ENCODE assay signal across 22 cellular contexts in genomic region chr16:70441406-70441990, GRCh38.
"Had no signal": no experiment of that assay in that cellular context is flagged by ENCODE, and none has a peak within 500 bp of the region (broad histone marks: within the 10 kb centered on the region; RNA-seq: fewer than 3 reads in every experiment).

No MANE protein-coding gene starts in this region.

- H3K9me3 ChIP-seq: heart left ventricle, lower lobe of right lung, right atrium auricular region, tibial nerve had no signal

- H3K27ac ChIP-seq: heart left ventricle, lower lobe of right lung, right atrium auricular region, skin epidermis, tibial nerve, WERI-Rb-1 had no signal

- H3K27me3 Mint-ChIP-seq: activated T-helper 17 cell treated with anti-CD3 and anti-CD28 coated beads, Interleukin-2, amount 50 U/mL, for 72 hours; T-helper 17 cell had no signal

- ATAC-seq: activated CD8-positive, alpha-beta T cell treated with anti-CD3 and anti-CD28 coated beads, Interleukin-2, amount 10 ng/mL, durations not matched to agents 7 days and 5 days; activated T-helper 17 cell treated with anti-CD3 and anti-CD28 coated beads, Interleukin-2, amount 50 U/mL, for 72 hours; heart left ventricle; left colon; lower lobe of right lung; T-helper 17 cell had no signal

- H3K9me3 Mint-ChIP-seq: activated naive CD4-positive, alpha-beta T cell treated with anti-CD3 and anti-CD28 coated beads for 36 hours; activated T-helper 17 cell treated with anti-CD3 and anti-CD28 coated beads, Interleukin-2, amount 50 U/mL, for 72 hours; brain had no signal

- H3K27me3 ChIP-seq: heart left ventricle, right atrium auricular region, tibial nerve had no signal

- H3K27ac Mint-ChIP-seq: activated CD8-positive, alpha-beta T cell treated with anti-CD3 and anti-CD28 coated beads, Interleukin-2, amount 10 ng/mL, durations not matched to agents 7 days and 5 days; activated naive CD4-positive, alpha-beta T cell treated with anti-CD3 and anti-CD28 coated beads for 36 hours; activated T-helper 17 cell treated with anti-CD3 and anti-CD28 coated beads, Interleukin-2, amount 50 U/mL, for 72 hours; brain; T-helper 17 cell had no signal

- DNase-seq: activated CD4-positive, alpha-beta T cell treated with anti-CD3 and anti-CD28 coated beads for 4 hours; activated CD8-positive, alpha-beta T cell treated with anti-CD3 and anti-CD28 coated beads, Interleukin-2, amount 10 ng/mL, durations not matched to agents 7 days and 5 days; activated naive CD4-positive, alpha-beta T cell treated with anti-CD3 and anti-CD28 coated beads for 36 hours; cortex of kidney; effector CD8-positive, alpha-beta T cell; foreskin melanocyte; heart left ventricle; left colon; lower lobe of right lung; midbrain; occipital lobe; SHP77 treated with DMSO at 0.1 percent for 48 hours; stimulated activated CD4-positive, alpha-beta T cell treated with anti-CD3 and anti-CD28 coated beads, Interleukin-4, amount 100 ng/mL, for 24 hours; stimulated activated naive CD4-positive, alpha-beta T cell treated with Interleukin-2 at 50 U/mL for 16 hours; substantia nigra; T-helper 17 cell; WERI-Rb-1 had no signal

- H3K4me3 Mint-ChIP-seq: activated CD8-positive, alpha-beta T cell treated with anti-CD3 and anti-CD28 coated beads, Interleukin-2, amount 10 ng/mL, durations not matched to agents 7 days and 5 days; activated naive CD4-positive, alpha-beta T cell treated with anti-CD3 and anti-CD28 coated beads for 36 hours; activated T-helper 17 cell treated with anti-CD3 and anti-CD28 coated beads, Interleukin-2, amount 50 U/mL, for 72 hours; T-helper 17 cell had no signal
